In genomic region chr22:45270095-45271020, GRCh38 we compare ENCODE assay signal across 1 cellular context.
TF ChIP-seq lines count a peak whose summit lies in the region.

No MANE protein-coding gene starts in this region.

TF ChIP-seq in HepG2, 621 proteins besides CTCF, POLR2A, EP300 and RAD21 (continued from another document):
- TF ChIP-seq FOXP1 (IDR thresholded peaks at IDR 0.05) (no peak), FOXP1 (CRISPR knock-in tag; IDR thresholded peaks at IDR 0.05) (no peak), ZNF614 (CRISPR knock-in tag; IDR thresholded peaks at IDR 0.05; ENCODE audit: borderline replicate concordance) (peak; percentile 29; the same call in 1 of the 2 replicates), ZNF326 (CRISPR knock-in tag; IDR thresholded peaks at IDR 0.05; ENCODE audit: borderline replicate concordance) (no peak), NCOA2 (CRISPR knock-in tag; IDR thresholded peaks at IDR 0.05) (no peak), ISL2 (CRISPR knock-in tag; IDR thresholded peaks at IDR 0.05) (no peak), ZNF207 (IDR thresholded peaks at IDR 0.05; ENCODE audit: borderline replicate concordance) (no peak), NFATC3 (CRISPR knock-in tag; IDR thresholded peaks at IDR 0.05) (no peak), ZNF766 (CRISPR knock-in tag; IDR thresholded peaks at IDR 0.05; ENCODE audit: borderline replicate concordance) (no peak), TFAP4 (IDR thresholded peaks at IDR 0.05; ENCODE audit: borderline replicate concordance, low read depth) (no peak), ZBTB38 (CRISPR knock-in tag; IDR thresholded peaks at IDR 0.05) (peak; percentile 70; the same call in 1 of the 2 replicates), CHD4 (IDR thresholded peaks at IDR 0.05; ENCODE audit: borderline replicate concordance, low read length) (no peak)
- TF ChIP-seq, protein P1, sequence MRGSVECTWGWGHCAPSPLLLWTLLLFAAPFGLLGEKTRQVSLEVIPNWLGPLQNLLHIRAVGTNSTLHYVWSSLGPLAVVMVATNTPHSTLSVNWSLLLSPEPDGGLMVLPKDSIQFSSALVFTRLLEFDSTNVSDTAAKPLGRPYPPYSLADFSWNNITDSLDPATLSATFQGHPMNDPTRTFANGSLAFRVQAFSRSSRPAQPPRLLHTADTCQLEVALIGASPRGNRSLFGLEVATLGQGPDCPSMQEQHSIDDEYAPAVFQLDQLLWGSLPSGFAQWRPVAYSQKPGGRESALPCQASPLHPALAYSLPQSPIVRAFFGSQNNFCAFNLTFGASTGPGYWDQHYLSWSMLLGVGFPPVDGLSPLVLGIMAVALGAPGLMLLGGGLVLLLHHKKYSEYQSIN (CRISPR knock-in tag; IDR thresholded peaks at IDR 0.05; ENCODE audit: borderline replicate concordance), result no peak
